ENCODE assay signal across 3 cellular contexts in genomic region chr3:56023546-56023945, GRCh38.
"Had no signal": no experiment of that assay in that cellular context is flagged by ENCODE, and none has a peak within 500 bp of the region (broad histone marks: within the 10 kb centered on the region; RNA-seq: fewer than 3 reads in every experiment).

No MANE protein-coding gene starts in this region.

- DNase-seq: GDM1, GF-D8 had no signal

- H3K4me3 ChIP-seq: GM12878 had no signal
